8 cellular contexts compared by ENCODE assay signal in genomic region chr5:149960272-149961185, GRCh38. TPM values are rescaled to one million over a fixed set of nuclear protein-coding genes. Genes with fewer than 3 reads are reported as not detected.
A peak's percentile ranks its signal among the peaks of the same experiment; 100 is the strongest.
DNase-seq lines count a peak whose midpoint lies in the region; FAIRE-seq and TF ChIP-seq lines count a peak whose summit lies in the region.

Gene SLC26A2, plus strand, starts transcription at chr5:149960758. Its CDS starts 16,895 bp downstream, at chr5:149977653.

- H2BK12ac ChIP-seq in H1 (ENCODE audit: low read depth, low read length) (0 out of 2 replicates have a peak within 1 kb of the TSS, but pooled peaks have one; percentile 27), mesenchymal stem cell (ENCODE audit: low read length in 2 of 2) (peak within 1 kb of the TSS in 1 of 2 experiments; percentile 91)

- no peak for TF ChIP-seq RAD21 in H1 (IDR thresholded peaks at IDR 0.05 in 1 of 2, conservative IDR thresholded peaks at IDR 0.05 in 1 of 2; ENCODE audit: low read depth in 2 of 2, low read length in 2 of 2)

- H3K9ac ChIP-seq in H1 (replicated peaks in 1 of 4; ENCODE audit: extremely low read depth in 1 of 4, low read depth in 3 of 4, low read length in 3 of 4) (peak within 1 kb of the TSS in 3 of 4 experiments; percentile 51 to 60 (median 58); a peak in 6 of 7 replicates), mesenchymal stem cell (ENCODE audit: low read length) (peak within 1 kb of the TSS; percentile 94)

- 0% methylated on average over 58 of the region's 84 CpGs; no CpG with 5 or more reads in 1 of the 2 experiments for WGBS in H1 (ENCODE audit: extremely low coverage in 1 of 2, insufficient coverage in 1 of 2, insufficient read length in 1 of 2, insufficient replicate concordance in 2 of 2, low coverage in 1 of 2, low lambda C conversion rate in 2 of 2, missing lambda C conversion rate in 1 of 2), 2 experiments
- under 1% methylated on average over 83 of the region's 84 CpGs for WGBS in mesenchymal stem cell

- peak within 1 kb of the TSS; percentile 66 for H2BK5ac ChIP-seq in H1 (ENCODE audit: low read depth, low read length)
- peak within 1 kb of the TSS; percentile 75 for H2BK5ac ChIP-seq in mesenchymal stem cell (ENCODE audit: low read depth, low read length, poor library complexity, severe bottlenecking)

- CTCF ChIA-PET in H1 (lab: Charles Lee; ENCODE audit: partially characterized antibody) = interaction anchor here (0.5 to 8.5 kb wide), 22 partner anchors 9 to 1562 kb away, joined by 3 to 112 read pairs (median 4); partner anchors contain the start of genes PDE6A and TIGD6

- H3K23me2 ChIP-seq in H1 (ENCODE audit: low read depth, low read length) = peaks cover 9% of the 10 kb centered on the region

- no peaks in the 10 kb centered on the region for H3K79me2 ChIP-seq in H1 (ENCODE audit: control insufficient read depth in 1 of 2, insufficient read depth in 2 of 2, low read length in 2 of 2)

- H3K4me3 ChIP-seq in H1 (ENCODE audit: extremely low read depth in 1 of 4, insufficient read depth in 2 of 4, low read depth in 3 of 4, low read length in 4 of 4) (peak within 1 kb of the TSS; percentile 72 to 87 (median 80)), mesenchymal stem cell (ENCODE audit: insufficient read depth in 1 of 2, low read depth in 1 of 2, low read length in 2 of 2) (peak within 1 kb of the TSS; percentile 89 to 95)

- peak within 1 kb of the TSS; percentile 59 for H2AFZ ChIP-seq in H1 (ENCODE audit: low read length)
- peak within 1 kb of the TSS; percentile 69 for H2AFZ ChIP-seq in mesenchymal stem cell (ENCODE audit: low read depth, low read length)

- H2BK15ac ChIP-seq in H1 (ENCODE audit: low read length) (peak within 1 kb of the TSS; percentile 29; the same call in 1 of the 2 replicates), mesenchymal stem cell (ENCODE audit: low read depth, poor library complexity, severe bottlenecking) (peak within 1 kb of the TSS; percentile 92)

- peak within 1 kb of the TSS; percentile 88 for H3K56ac ChIP-seq in H1 (replicated peaks; ENCODE audit: insufficient read length, low read depth, low read length)

- H3K4ac ChIP-seq in H1 (replicated peaks; ENCODE audit: insufficient read length, low read depth, low read length) (peak within 1 kb of the TSS; percentile 27), mesenchymal stem cell (ENCODE audit: low read depth in 1 of 2, low read length in 2 of 2) (peak within 1 kb of the TSS; percentile 93 to 94)

- FAIRE-seq in H1 (lab: Jason Lieb, UNC) = no peak

- DNase-seq in COLO668 (lab: John Stamatoyannopoulos, UW; ENCODE audit: unreplicated experiment) (peak; percentile 95), GM20000 (ENCODE audit: low spot score) (peak; percentile 95), HT-29 (ENCODE audit: low spot score) (peak; percentile 97), NOMO-1 (lab: John Stamatoyannopoulos, UW; ENCODE audit: unreplicated experiment in 2 of 2) (peak; percentile 97 to 99), H1 (ENCODE audit: low read depth in 1 of 2, low spot score in 2 of 2) (peak; percentile 92 to 94), mesenchymal stem cell (peak; percentile 99)
- peak; percentile 75 to 84 (median 83) for DNase-seq in activated CD8-positive, alpha-beta memory T cell treated with anti-CD3 and anti-CD28 coated beads for 48 hours (ENCODE audit: low read depth in 2 of 3, low spot score in 2 of 3)
- DNase-seq in stimulated activated CD8-positive, alpha-beta memory T cell treated with anti-CD3 and anti-CD28 coated beads, Interleukin-12 subunit alpha, Interleukin-12 subunit beta, amount 100 ng/mL, for 4 hours (ENCODE audit: low read depth) = peak; percentile 87

- H3K14ac ChIP-seq in H1 (ENCODE audit: insufficient read length) = no peak within 1 kb of the TSS
- H3K14ac ChIP-seq in mesenchymal stem cell (ENCODE audit: low read length in 2 of 2) = peak within 1 kb of the TSS in 1 of 2 experiments; percentile 97

- H3K27ac ChIP-seq in H1 (ENCODE audit: low read depth, low read length) (peak within 1 kb of the TSS; percentile 26; the same call in 1 of the 2 replicates), mesenchymal stem cell (ENCODE audit: low read length, poor library complexity, severe bottlenecking) (peak within 1 kb of the TSS; percentile 97)

- H3K23ac ChIP-seq in H1 (ENCODE audit: insufficient read length) (no peak within 1 kb of the TSS), mesenchymal stem cell (ENCODE audit: low read length in 2 of 2) (peak within 1 kb of the TSS in 1 of 2 experiments; percentile 67)

- TF ChIP-seq EP300 in H1 (IDR thresholded peaks at IDR 0.05; ENCODE audit: borderline replicate concordance in 1 of 2, low read depth in 2 of 2, low read length in 2 of 2) = no peak

- H3K4me2 ChIP-seq in H1 (ENCODE audit: insufficient read depth in 1 of 2, low read depth in 2 of 2, low read length in 2 of 2) (peak within 1 kb of the TSS; percentile 71 to 95), mesenchymal stem cell (ENCODE audit: low read length, poor library complexity, severe bottlenecking) (peak within 1 kb of the TSS; percentile 84)

- H2AK5ac ChIP-seq in H1 (ENCODE audit: low read depth, low read length) (no peak within 1 kb of the TSS), mesenchymal stem cell (ENCODE audit: low read length, severe bottlenecking) (peak within 1 kb of the TSS; percentile 25)

- TF ChIP-seq CTCF in GM20000 (IDR thresholded peaks at IDR 0.05; ENCODE audit: extremely low read depth, missing control alignments) (no peak), H1 (IDR thresholded peaks at IDR 0.05; ENCODE audit: control extremely low read depth in 1 of 3, insufficient read depth in 1 of 3, low read depth in 1 of 3, low read length in 3 of 3) (no peak)

- peak; percentile 70 to 92 for TF ChIP-seq POLR2A in H1 (IDR thresholded peaks at IDR 0.05; ENCODE audit: control extremely low read depth in 1 of 2, low read depth in 2 of 2, low read length in 2 of 2)

- H4K5ac ChIP-seq in H1 (ENCODE audit: insufficient read length, low read depth, low read length) = peak within 1 kb of the TSS; percentile 25

- H3K9me3 ChIP-seq in H1 (ENCODE audit: insufficient read depth in 2 of 2, low read depth in 1 of 2, low read length in 1 of 2) (no peaks in the 10 kb centered on the region), mesenchymal stem cell (ENCODE audit: control insufficient read depth, low read length) (no peaks in the 10 kb centered on the region)

- H4K91ac ChIP-seq in H1 (replicated peaks; ENCODE audit: insufficient read length, low read length) (peak within 1 kb of the TSS; percentile 47), mesenchymal stem cell (ENCODE audit: low read length) (peak within 1 kb of the TSS; percentile 80)

- H2BK120ac ChIP-seq in H1 (replicated peaks; ENCODE audit: low read depth, low read length) = no peak within 1 kb of the TSS
- H2BK120ac ChIP-seq in mesenchymal stem cell (ENCODE audit: low read depth, low read length) = peak within 1 kb of the TSS; percentile 85

- H3K4me1 ChIP-seq in H1 (replicated peaks in 1 of 4; ENCODE audit: control insufficient read depth in 3 of 4, insufficient read depth in 4 of 4, low read length in 3 of 4) (peaks cover 0 to 8% (median 5%) of the 10 kb centered on the region in 4 experiments; a peak in 4 of 7 replicates), mesenchymal stem cell (ENCODE audit: control insufficient read depth, insufficient read depth, low read depth, low read length) (peaks cover 19% of the 10 kb centered on the region)

- H3K79me1 ChIP-seq in H1 (ENCODE audit: low read depth, low read length) = no peaks in the 10 kb centered on the region
- peaks cover 16% of the 10 kb centered on the region for H3K79me1 ChIP-seq in mesenchymal stem cell (replicated peaks; ENCODE audit: low read length, poor library complexity, severe bottlenecking)

- H3K36me3 ChIP-seq in H1 (ENCODE audit: control insufficient read depth in 2 of 4, insufficient read depth in 4 of 4, low read length in 3 of 4) (no peaks in the 10 kb centered on the region), mesenchymal stem cell (ENCODE audit: control insufficient read depth in 1 of 2, insufficient read depth in 2 of 2, low read depth in 1 of 2, low read length in 2 of 2) (no peaks in the 10 kb centered on the region)

- H4K8ac ChIP-seq in H1 (ENCODE audit: extremely low read depth, insufficient read depth, low read length) = peak within 1 kb of the TSS; percentile 68; the same call in 1 of the 2 replicates
- H4K8ac ChIP-seq in mesenchymal stem cell (ENCODE audit: low read length) = peak within 1 kb of the TSS; percentile 93

- peaks cover 0 to 2% of the 10 kb centered on the region in 2 experiments for H4K20me1 ChIP-seq in H1 (replicated peaks in 1 of 2; ENCODE audit: control insufficient read depth in 1 of 2, insufficient read depth in 2 of 2, low read length in 2 of 2)

- H2BK20ac ChIP-seq in H1 (ENCODE audit: low read length) = no peak within 1 kb of the TSS

- POLR2A ChIA-PET in H1 (lab: Charles Lee; ENCODE audit: partially characterized antibody) = interaction anchor here (0.7 to 1.7 kb wide), 5 partner anchors 10 to 124 kb away, joined by 3 to 4 read pairs (median 3); no protein-coding TSS in a partner anchor

- no peak within 1 kb of the TSS; the same call in 1 of the 2 replicates for H3K18ac ChIP-seq in H1 (ENCODE audit: extremely low read depth, low read length)
- H3K18ac ChIP-seq in mesenchymal stem cell (ENCODE audit: low read depth in 1 of 2, low read length in 2 of 2) = peak within 1 kb of the TSS; percentile 86 to 93

- H3K27me3 ChIP-seq in H1 (replicated peaks in 1 of 4; ENCODE audit: control insufficient read depth in 3 of 4, extremely low read depth in 1 of 4, insufficient read depth in 3 of 4, low read length in 3 of 4) (peaks cover 0 to 5% (median 1%) of the 10 kb centered on the region in 4 experiments; a peak in 3 of 7 replicates), mesenchymal stem cell (ENCODE audit: control insufficient read depth in 1 of 2, insufficient read depth in 1 of 2, low read length in 2 of 2) (no peaks in the 10 kb centered on the region)

TF ChIP-seq in H1, 55 proteins besides CTCF, POLR2A, EP300 and RAD21 (continues in another document):
- no peak for TF ChIP-seq EGR1 (IDR thresholded peaks at IDR 0.05; ENCODE audit: borderline replicate concordance, low read depth, low read length)
- no peak for TF ChIP-seq KDM5A (IDR thresholded peaks at IDR 0.05; ENCODE audit: low read length)
- peak; percentile 78 for TF ChIP-seq SP2 (IDR thresholded peaks at IDR 0.05; ENCODE audit: low read length)
- TF ChIP-seq CHD2 (IDR thresholded peaks at IDR 0.05; ENCODE audit: low read length) = peak; percentile 90

RNA-seq across cellular contexts. Expression of gene SLC26A2, which starts in this region (rescaled TPM):
- 0.91 and 0.94 TPM in 2 replicates for total RNA-seq in HT-29 (2014; rRNA removed; shearing (Covaris generic))
- total RNA-seq in H1 (2021; fragmentation: NEBNext Ultra II Directional; extraction: Animal tissue kit (Norgen Biotek cat#: 25700)) = 10.9 and 11.4 TPM in 2 replicates
- 2.2 and 3.7 TPM in 2 replicates for polyA plus RNA-seq in H1 (2011; rRNA removed)
- 3.4 TPM for polyA plus RNA-seq in H1 (2011; cell fraction: cytosol; rRNA removed)
- polyA plus RNA-seq in H1 (2011; cell fraction: nucleus; rRNA removed) = 2.7 TPM
- 3.0 to 6.3 TPM (median 4.2 TPM) in 4 replicates for polyA plus RNA-seq in H1 (2012, experiment 1 of 2)
- polyA plus RNA-seq in H1 (2012, experiment 2 of 2) = 0.38 TPM
- 11.1 TPM for polyA plus RNA-seq in H1 (2013, experiment 1 of 2)
- polyA plus RNA-seq in H1 (2013, experiment 2 of 2) = 12.4 TPM
- polyA minus RNA-seq in H1 (2011; rRNA and poly(A)+ RNA removed) = 24.4 and 34.0 TPM in 2 replicates
- 9.8 TPM for polyA minus RNA-seq in H1 (2011; cell fraction: cytosol; rRNA and poly(A)+ RNA removed)
- 11.9 TPM for polyA minus RNA-seq in H1 (2011; cell fraction: nucleus; rRNA and poly(A)+ RNA removed)
- 11.6 TPM for polyA plus RNA-seq in mesenchymal stem cell (2013, experiment 1 of 2)
- polyA plus RNA-seq in mesenchymal stem cell (2013, experiment 2 of 2) = 11.9 TPM

Comparison
In these comparisons a context has a peak if more than half of its experiments do, and no peak if none do; other contexts are left out.
1. Peak in every context shown above with its lines: DNase-seq, H3K4me3 ChIP-seq and H3K27ac ChIP-seq.
2. Peak in DNase-seq in HT-29; RNA of the gene not detected or under 1 TPM.